ENCODE assay signal across 2 cellular contexts in the genomic region with DNA sequence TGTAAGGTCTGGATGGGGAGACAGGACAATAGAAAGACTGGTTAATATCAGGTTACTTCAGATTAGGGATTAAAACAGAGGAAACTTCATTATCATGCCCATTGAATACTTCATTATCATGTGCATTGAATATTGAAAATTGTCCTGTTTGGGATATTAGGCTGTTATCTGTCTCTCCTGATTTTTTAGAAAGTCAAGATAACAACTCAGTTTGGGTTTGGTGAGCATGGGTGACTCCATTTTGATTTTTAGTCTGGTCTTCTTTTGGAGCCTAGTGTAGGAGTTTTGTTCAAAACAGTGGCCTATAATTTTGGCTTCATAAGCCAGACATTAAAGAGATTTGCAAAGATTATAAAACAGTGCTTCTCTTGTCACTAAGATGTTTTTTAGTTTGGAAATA.
TF ChIP-seq lines count a peak whose summit lies in the region.

No MANE protein-coding gene starts in this region.

TF ChIP-seq in GM23338, 12 proteins besides CTCF, POLR2A, EP300 and RAD21 (continued from another document):
- no peak for TF ChIP-seq STAT1 (IDR thresholded peaks at IDR 0.05; ENCODE audit: unreplicated experiment)

TF ChIP-seq in K562, 482 proteins besides CTCF, POLR2A, EP300 and RAD21 (continued from another document and continues in another):
- TF ChIP-seq ZNF778 (CRISPR knock-in tag; IDR thresholded peaks at IDR 0.05) (no peak), ERF (CRISPR knock-in tag; IDR thresholded peaks at IDR 0.05) (no peak), ZKSCAN1 (IDR thresholded peaks at IDR 0.05; ENCODE audit: low read depth, low read length) (no peak), GABPB1 (CRISPR knock-in tag; IDR thresholded peaks at IDR 0.05) (no peak), HSF4 (CRISPR knock-in tag; IDR thresholded peaks at IDR 0.05; ENCODE audit: borderline replicate concordance) (no peak), ELF2 (CRISPR knock-in tag; IDR thresholded peaks at IDR 0.05) (no peak), SNAPC5 (CRISPR knock-in tag; IDR thresholded peaks at IDR 0.05) (no peak), FOXA3 (CRISPR knock-in tag; conservative IDR thresholded peaks at IDR 0.05 in 1 of 2, IDR thresholded peaks at IDR 0.05 in 1 of 2) (no peak), LEF1 (IDR thresholded peaks at IDR 0.05) (no peak), SRSF1 (IDR thresholded peaks at IDR 0.05; ENCODE audit: low read depth, low read length) (no peak), DMBX1 (CRISPR knock-in tag; IDR thresholded peaks at IDR 0.05; ENCODE audit: borderline replicate concordance) (peak; percentile 91), SRSF7 (optimal IDR thresholded peaks at IDR 0.05; ENCODE audit: low read depth, low read length) (no peak), ZBTB43 (CRISPR knock-in tag; IDR thresholded peaks at IDR 0.05) (no peak), PTRF (tag; IDR thresholded peaks at IDR 0.05) (peak; percentile 84), SMAD1 (IDR thresholded peaks at IDR 0.05; ENCODE audit: low read depth, low read length, partially characterized antibody) (no peak), BRD9 (IDR thresholded peaks at IDR 0.05; ENCODE audit: low read depth, partially characterized antibody) (no peak), YBX1 (IDR thresholded peaks at IDR 0.05) (no peak), PHF20 (IDR thresholded peaks at IDR 0.05; ENCODE audit: partially characterized antibody) (no peak), MECOM (CRISPR knock-in tag; IDR thresholded peaks at IDR 0.05) (peak; percentile 94), ZNF507 (tag; conservative IDR thresholded peaks at IDR 0.05) (no peak), CREB5 (CRISPR knock-in tag; IDR thresholded peaks at IDR 0.05) (no peak), ZNF324 (CRISPR knock-in tag; IDR thresholded peaks at IDR 0.05) (0 out of 2 replicates have a peak, but pooled peaks have one; percentile 18), SIN3A (IDR thresholded peaks at IDR 0.05; ENCODE audit: borderline replicate concordance in 2 of 2, control insufficient read depth in 1 of 2, low read depth in 2 of 2, low read length in 2 of 2) (no peak), ELF4 (CRISPR knock-in tag; IDR thresholded peaks at IDR 0.05) (0 out of 2 replicates have a peak, but pooled peaks have one; percentile 15), TARDBP (IDR thresholded peaks at IDR 0.05) (no peak), SRSF9 (IDR thresholded peaks at IDR 0.05; ENCODE audit: borderline replicate concordance, low read depth, low read length) (no peak), CEBPG (CRISPR knock-in tag; IDR thresholded peaks at IDR 0.05) (no peak), CEBPG (tag; conservative IDR thresholded peaks at IDR 0.05 in 1 of 2, IDR thresholded peaks at IDR 0.05 in 1 of 2) (no peak), ZNF77 (CRISPR knock-in tag; IDR thresholded peaks at IDR 0.05) (no peak), GTF2B (IDR thresholded peaks at IDR 0.05; ENCODE audit: extremely low read depth, insufficient read length) (no peak), MXI1 (IDR thresholded peaks at IDR 0.05; ENCODE audit: low read depth, low read length) (no peak), GABPB2 (CRISPR knock-in tag; conservative IDR thresholded peaks at IDR 0.05) (no peak), ZNF79 (CRISPR knock-in tag; IDR thresholded peaks at IDR 0.05; ENCODE audit: low read depth) (0 out of 2 replicates have a peak, but pooled peaks have one; percentile 23), KLF16 (IDR thresholded peaks at IDR 0.05) (no peak), ZNF140 (CRISPR knock-in tag; IDR thresholded peaks at IDR 0.05) (no peak), POLR3A (IDR thresholded peaks at IDR 0.05; ENCODE audit: borderline replicate concordance, extremely low read depth, insufficient read depth, insufficient read length) (no peak), NR2C1 (IDR thresholded peaks at IDR 0.05) (no peak), NR2C1 (tag; IDR thresholded peaks at IDR 0.05) (peak; percentile 81), DACH1 (IDR thresholded peaks at IDR 0.05; ENCODE audit: partially characterized antibody) (no peak), CCAR2 (IDR thresholded peaks at IDR 0.05; ENCODE audit: low read depth, low read length) (no peak), HLTF (IDR thresholded peaks at IDR 0.05) (no peak), ZNF75A (CRISPR knock-in tag; IDR thresholded peaks at IDR 0.05) (no peak), RCOR1 (IDR thresholded peaks at IDR 0.05; ENCODE audit: borderline replicate concordance in 1 of 2, low read depth in 2 of 2, low read length in 2 of 2) (no peak), EGR1 (conservative IDR thresholded peaks at IDR 0.05) (no peak), CAMTA2 (CRISPR knock-in tag; conservative IDR thresholded peaks at IDR 0.05) (no peak), BCOR (IDR thresholded peaks at IDR 0.05) (no peak), XRCC3 (IDR thresholded peaks at IDR 0.05) (no peak), ZNF316 (IDR thresholded peaks at IDR 0.05) (no peak), RUNX1 (IDR thresholded peaks at IDR 0.05; ENCODE audit: low read depth) (no peak)
- TF ChIP-seq, protein P1, sequence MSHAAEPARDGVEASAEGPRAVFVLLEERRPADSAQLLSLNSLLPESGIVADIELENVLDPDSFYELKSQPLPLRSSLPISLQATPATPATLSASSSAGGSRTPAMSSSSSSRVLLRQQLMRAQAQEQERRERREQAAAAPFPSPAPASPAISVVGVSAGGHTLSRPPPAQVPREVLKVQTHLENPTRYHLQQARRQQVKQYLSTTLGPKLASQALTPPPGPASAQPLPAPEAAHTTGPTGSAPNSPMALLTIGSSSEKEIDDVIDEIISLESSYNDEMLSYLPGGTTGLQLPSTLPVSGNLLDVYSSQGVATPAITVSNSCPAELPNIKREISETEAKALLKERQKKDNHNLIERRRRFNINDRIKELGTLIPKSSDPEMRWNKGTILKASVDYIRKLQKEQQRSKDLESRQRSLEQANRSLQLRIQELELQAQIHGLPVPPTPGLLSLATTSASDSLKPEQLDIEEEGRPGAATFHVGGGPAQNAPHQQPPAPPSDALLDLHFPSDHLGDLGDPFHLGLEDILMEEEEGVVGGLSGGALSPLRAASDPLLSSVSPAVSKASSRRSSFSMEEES (CRISPR knock-in tag; IDR thresholded peaks at IDR 0.05) = no peak
- TF ChIP-seq, protein P2, sequence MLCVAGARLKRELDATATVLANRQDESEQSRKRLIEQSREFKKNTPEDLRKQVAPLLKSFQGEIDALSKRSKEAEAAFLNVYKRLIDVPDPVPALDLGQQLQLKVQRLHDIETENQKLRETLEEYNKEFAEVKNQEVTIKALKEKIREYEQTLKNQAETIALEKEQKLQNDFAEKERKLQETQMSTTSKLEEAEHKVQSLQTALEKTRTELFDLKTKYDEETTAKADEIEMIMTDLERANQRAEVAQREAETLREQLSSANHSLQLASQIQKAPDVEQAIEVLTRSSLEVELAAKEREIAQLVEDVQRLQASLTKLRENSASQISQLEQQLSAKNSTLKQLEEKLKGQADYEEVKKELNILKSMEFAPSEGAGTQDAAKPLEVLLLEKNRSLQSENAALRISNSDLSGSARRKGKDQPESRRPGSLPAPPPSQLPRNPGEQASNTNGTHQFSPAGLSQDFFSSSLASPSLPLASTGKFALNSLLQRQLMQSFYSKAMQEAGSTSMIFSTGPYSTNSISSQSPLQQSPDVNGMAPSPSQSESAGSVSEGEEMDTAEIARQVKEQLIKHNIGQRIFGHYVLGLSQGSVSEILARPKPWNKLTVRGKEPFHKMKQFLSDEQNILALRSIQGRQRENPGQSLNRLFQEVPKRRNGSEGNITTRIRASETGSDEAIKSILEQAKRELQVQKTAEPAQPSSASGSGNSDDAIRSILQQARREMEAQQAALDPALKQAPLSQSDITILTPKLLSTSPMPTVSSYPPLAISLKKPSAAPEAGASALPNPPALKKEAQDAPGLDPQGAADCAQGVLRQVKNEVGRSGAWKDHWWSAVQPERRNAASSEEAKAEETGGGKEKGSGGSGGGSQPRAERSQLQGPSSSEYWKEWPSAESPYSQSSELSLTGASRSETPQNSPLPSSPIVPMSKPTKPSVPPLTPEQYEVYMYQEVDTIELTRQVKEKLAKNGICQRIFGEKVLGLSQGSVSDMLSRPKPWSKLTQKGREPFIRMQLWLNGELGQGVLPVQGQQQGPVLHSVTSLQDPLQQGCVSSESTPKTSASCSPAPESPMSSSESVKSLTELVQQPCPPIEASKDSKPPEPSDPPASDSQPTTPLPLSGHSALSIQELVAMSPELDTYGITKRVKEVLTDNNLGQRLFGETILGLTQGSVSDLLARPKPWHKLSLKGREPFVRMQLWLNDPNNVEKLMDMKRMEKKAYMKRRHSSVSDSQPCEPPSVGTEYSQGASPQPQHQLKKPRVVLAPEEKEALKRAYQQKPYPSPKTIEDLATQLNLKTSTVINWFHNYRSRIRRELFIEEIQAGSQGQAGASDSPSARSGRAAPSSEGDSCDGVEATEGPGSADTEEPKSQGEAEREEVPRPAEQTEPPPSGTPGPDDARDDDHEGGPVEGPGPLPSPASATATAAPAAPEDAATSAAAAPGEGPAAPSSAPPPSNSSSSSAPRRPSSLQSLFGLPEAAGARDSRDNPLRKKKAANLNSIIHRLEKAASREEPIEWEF (CRISPR knock-in tag; IDR thresholded peaks at IDR 0.05) = no peak
- TF ChIP-seq, protein P3, sequence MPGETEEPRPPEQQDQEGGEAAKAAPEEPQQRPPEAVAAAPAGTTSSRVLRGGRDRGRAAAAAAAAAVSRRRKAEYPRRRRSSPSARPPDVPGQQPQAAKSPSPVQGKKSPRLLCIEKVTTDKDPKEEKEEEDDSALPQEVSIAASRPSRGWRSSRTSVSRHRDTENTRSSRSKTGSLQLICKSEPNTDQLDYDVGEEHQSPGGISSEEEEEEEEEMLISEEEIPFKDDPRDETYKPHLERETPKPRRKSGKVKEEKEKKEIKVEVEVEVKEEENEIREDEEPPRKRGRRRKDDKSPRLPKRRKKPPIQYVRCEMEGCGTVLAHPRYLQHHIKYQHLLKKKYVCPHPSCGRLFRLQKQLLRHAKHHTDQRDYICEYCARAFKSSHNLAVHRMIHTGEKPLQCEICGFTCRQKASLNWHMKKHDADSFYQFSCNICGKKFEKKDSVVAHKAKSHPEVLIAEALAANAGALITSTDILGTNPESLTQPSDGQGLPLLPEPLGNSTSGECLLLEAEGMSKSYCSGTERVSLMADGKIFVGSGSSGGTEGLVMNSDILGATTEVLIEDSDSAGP (CRISPR knock-in tag; IDR thresholded peaks at IDR 0.05) = no peak
- TF ChIP-seq, protein P4, sequence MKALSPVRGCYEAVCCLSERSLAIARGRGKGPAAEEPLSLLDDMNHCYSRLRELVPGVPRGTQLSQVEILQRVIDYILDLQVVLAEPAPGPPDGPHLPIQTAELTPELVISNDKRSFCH (CRISPR knock-in tag; IDR thresholded peaks at IDR 0.05) = no peak; the same call in 1 of the 2 replicates
- TF ChIP-seq, protein P4 (tag; IDR thresholded peaks at IDR 0.05) = 0 out of 2 replicates have a peak, but pooled peaks have one; percentile 42
- TF ChIP-seq, protein P5, sequence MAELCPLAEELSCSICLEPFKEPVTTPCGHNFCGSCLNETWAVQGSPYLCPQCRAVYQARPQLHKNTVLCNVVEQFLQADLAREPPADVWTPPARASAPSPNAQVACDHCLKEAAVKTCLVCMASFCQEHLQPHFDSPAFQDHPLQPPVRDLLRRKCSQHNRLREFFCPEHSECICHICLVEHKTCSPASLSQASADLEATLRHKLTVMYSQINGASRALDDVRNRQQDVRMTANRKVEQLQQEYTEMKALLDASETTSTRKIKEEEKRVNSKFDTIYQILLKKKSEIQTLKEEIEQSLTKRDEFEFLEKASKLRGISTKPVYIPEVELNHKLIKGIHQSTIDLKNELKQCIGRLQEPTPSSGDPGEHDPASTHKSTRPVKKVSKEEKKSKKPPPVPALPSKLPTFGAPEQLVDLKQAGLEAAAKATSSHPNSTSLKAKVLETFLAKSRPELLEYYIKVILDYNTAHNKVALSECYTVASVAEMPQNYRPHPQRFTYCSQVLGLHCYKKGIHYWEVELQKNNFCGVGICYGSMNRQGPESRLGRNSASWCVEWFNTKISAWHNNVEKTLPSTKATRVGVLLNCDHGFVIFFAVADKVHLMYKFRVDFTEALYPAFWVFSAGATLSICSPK (IDR thresholded peaks at IDR 0.05; ENCODE audit: borderline replicate concordance) = no peak
